Comparison of ENCODE assay signal across 1 cellular context in genomic region chr9:134157378-134157885, GRCh38.
TF ChIP-seq lines count a peak whose summit lies in the region.

No MANE protein-coding gene starts in this region.

TF ChIP-seq in HepG2, 621 proteins besides CTCF, POLR2A, EP300 and RAD21:
- no peak for TF ChIP-seq SIN3A (IDR thresholded peaks at IDR 0.05; ENCODE audit: borderline replicate concordance, low read depth, low read length)
- peak; percentile 64 for TF ChIP-seq AGO2 (optimal IDR thresholded peaks at IDR 0.05; ENCODE audit: low read depth, low read length)
- TF ChIP-seq, protein P1, sequence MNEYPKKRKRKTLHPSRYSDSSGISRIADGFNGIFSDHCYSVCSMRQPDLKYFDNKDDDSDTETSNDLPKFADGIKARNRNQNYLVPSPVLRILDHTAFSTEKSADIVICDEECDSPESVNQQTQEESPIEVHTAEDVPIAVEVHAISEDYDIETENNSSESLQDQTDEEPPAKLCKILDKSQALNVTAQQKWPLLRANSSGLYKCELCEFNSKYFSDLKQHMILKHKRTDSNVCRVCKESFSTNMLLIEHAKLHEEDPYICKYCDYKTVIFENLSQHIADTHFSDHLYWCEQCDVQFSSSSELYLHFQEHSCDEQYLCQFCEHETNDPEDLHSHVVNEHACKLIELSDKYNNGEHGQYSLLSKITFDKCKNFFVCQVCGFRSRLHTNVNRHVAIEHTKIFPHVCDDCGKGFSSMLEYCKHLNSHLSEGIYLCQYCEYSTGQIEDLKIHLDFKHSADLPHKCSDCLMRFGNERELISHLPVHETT (CRISPR knock-in tag; conservative IDR thresholded peaks at IDR 0.05), result no peak
- TF ChIP-seq PREB (CRISPR knock-in tag; IDR thresholded peaks at IDR 0.05), result no peak
- no peak for TF ChIP-seq TBX3 (IDR thresholded peaks at IDR 0.05; ENCODE audit: borderline replicate concordance)
- peak; percentile 17; the same call in 1 of the 2 replicates for TF ChIP-seq RBFOX2 (IDR thresholded peaks at IDR 0.05; ENCODE audit: low read depth, low read length)
- no peak for TF ChIP-seq PBX2 (CRISPR knock-in tag; IDR thresholded peaks at IDR 0.05)
- TF ChIP-seq ZBTB37 (CRISPR knock-in tag; IDR thresholded peaks at IDR 0.05), result no peak
- no peak for TF ChIP-seq CERS6 (CRISPR knock-in tag; IDR thresholded peaks at IDR 0.05)
- TF ChIP-seq ZNF331 (CRISPR knock-in tag; IDR thresholded peaks at IDR 0.05), result no peak
- no peak for TF ChIP-seq CREBL2 (CRISPR knock-in tag; IDR thresholded peaks at IDR 0.05; ENCODE audit: borderline replicate concordance)
TF ChIP-seq in HepG2: peak in this region for 2.
